Comparison of ENCODE assay signal across 1 cellular context in the genomic region with DNA sequence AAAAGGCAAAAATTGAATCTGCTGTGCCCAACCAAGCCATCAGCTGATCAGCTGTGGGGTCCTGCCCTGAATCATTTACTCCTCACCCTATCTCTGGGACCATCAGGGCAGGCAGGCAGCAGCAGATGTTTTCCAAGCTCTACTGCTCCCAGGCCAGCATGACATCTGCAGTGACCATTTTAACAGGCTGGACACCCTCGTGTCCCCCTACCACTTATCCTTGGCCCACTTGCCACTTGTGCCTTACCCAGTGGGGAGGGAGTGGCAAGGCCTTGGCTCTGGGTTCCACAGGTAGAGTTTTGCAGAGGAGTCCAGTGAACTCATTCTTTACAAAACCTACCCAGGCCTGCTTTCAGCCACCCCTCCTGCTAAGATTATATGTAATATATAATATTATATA.
TF ChIP-seq lines count a peak whose summit lies in the region.

No MANE protein-coding gene starts in this region.

TF ChIP-seq in HepG2, 621 proteins besides CTCF, POLR2A, EP300 and RAD21:
- TF ChIP-seq, protein P1, sequence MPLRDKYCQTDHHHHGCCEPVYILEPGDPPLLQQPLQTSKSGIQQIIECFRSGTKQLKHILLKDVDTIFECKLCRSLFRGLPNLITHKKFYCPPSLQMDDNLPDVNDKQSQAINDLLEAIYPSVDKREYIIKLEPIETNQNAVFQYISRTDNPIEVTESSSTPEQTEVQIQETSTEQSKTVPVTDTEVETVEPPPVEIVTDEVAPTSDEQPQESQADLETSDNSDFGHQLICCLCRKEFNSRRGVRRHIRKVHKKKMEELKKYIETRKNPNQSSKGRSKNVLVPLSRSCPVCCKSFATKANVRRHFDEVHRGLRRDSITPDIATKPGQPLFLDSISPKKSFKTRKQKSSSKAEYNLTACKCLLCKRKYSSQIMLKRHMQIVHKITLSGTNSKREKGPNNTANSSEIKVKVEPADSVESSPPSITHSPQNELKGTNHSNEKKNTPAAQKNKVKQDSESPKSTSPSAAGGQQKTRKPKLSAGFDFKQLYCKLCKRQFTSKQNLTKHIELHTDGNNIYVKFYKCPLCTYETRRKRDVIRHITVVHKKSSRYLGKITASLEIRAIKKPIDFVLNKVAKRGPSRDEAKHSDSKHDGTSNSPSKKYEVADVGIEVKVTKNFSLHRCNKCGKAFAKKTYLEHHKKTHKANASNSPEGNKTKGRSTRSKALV (CRISPR knock-in tag; IDR thresholded peaks at IDR 0.05) = no peak
- TF ChIP-seq, protein P2, sequence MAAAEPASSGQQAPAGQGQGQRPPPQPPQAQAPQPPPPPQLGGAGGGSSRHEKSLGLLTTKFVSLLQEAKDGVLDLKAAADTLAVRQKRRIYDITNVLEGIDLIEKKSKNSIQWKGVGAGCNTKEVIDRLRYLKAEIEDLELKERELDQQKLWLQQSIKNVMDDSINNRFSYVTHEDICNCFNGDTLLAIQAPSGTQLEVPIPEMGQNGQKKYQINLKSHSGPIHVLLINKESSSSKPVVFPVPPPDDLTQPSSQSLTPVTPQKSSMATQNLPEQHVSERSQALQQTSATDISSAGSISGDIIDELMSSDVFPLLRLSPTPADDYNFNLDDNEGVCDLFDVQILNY (CRISPR knock-in tag; conservative IDR thresholded peaks at IDR 0.05) = no peak
- no peak for TF ChIP-seq BCLAF1 (IDR thresholded peaks at IDR 0.05)
